In genomic region chr2:47326394-47326793, GRCh38 we compare ENCODE assay signal across 4 cellular contexts. TPM values are rescaled to one million over a fixed set of nuclear protein-coding genes. Genes with fewer than 3 reads are reported as not detected.
"Had no signal": no experiment of that assay in that cellular context is flagged by ENCODE, and none has a peak within 500 bp of the region (broad histone marks: within the 10 kb centered on the region; RNA-seq: fewer than 3 reads in every experiment).

No MANE protein-coding gene starts in this region.

RNA-seq across cellular contexts. Expression of gene EPCAM, which starts 42.7 kb away (rescaled TPM):
- total RNA-seq: naive thymus-derived CD4-positive, alpha-beta T cell; natural killer cell; osteoblast; pulmonary artery endothelial cell had no signal
- polyA plus RNA-seq: naive thymus-derived CD4-positive, alpha-beta T cell had no signal
